Comparison of ENCODE assay signal across 25 cellular contexts in the genomic region with DNA sequence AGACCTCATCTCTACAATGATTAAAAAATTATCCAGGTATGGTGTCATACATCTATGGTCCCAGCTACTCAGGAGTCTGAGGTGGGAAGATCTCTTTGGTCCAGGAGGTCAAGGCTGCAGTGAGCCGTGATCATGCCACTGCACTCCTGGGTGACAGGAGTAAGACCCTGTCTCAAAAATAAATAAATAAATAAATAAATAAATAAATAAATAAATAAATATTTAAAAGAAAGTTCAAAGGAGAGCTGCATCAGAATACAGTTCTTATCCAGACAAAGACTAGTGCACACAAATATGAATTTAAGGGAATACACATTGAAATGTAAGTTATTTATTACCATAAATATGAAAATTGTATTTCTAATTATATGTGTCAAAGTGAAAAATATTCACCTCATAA.
"Had no signal": no experiment of that assay in that cellular context is flagged by ENCODE, and none has a peak within 500 bp of the region (broad histone marks: within the 10 kb centered on the region; RNA-seq: fewer than 3 reads in every experiment).

No MANE protein-coding gene starts in this region.

- H3K9me3 ChIP-seq: colonic mucosa, esophagus muscularis mucosa, esophagus squamous epithelium, gastrocnemius medialis, gastroesophageal sphincter had no signal

- H3K4me3 ChIP-seq: colonic mucosa, coronary artery, dorsolateral prefrontal cortex, esophagus muscularis mucosa, esophagus squamous epithelium, gastrocnemius medialis, gastroesophageal sphincter, heart left ventricle, heart right ventricle had no signal

- DNase-seq: colonic mucosa; cortex of kidney; dermis blood vessel endothelial cell; dorsolateral prefrontal cortex; effector CD4-positive, alpha-beta T cell; effector CD8-positive, alpha-beta T cell; effector memory CD4-positive, alpha-beta T cell; effector memory CD8-positive, alpha-beta T cell; endodermal cell; esophagus squamous epithelium; foreskin fibroblast; foreskin keratinocyte; foreskin melanocyte; gastrocnemius medialis; glutamatergic neuron; head of caudate nucleus; heart left ventricle; heart right ventricle had no signal

- H3K4me1 ChIP-seq: colonic mucosa, esophagus muscularis mucosa, esophagus squamous epithelium, foreskin keratinocyte, gastrocnemius medialis, gastroesophageal sphincter, heart left ventricle, heart right ventricle had no signal

- ATAC-seq: effector memory CD8-positive, alpha-beta T cell; esophagus mucosa; foreskin keratinocyte; gastrocnemius medialis; gastroesophageal sphincter; heart left ventricle; heart right ventricle had no signal

- H3K27ac ChIP-seq: colonic mucosa, coronary artery, dorsolateral prefrontal cortex, epithelial cell of prostate, esophagus muscularis mucosa, esophagus squamous epithelium, foreskin keratinocyte, gastrocnemius medialis, gastroesophageal sphincter, heart left ventricle, heart right ventricle had no signal

- H3K36me3 ChIP-seq: colonic mucosa, esophagus muscularis mucosa, esophagus squamous epithelium, gastrocnemius medialis, gastroesophageal sphincter, heart left ventricle, heart right ventricle had no signal

- H3K27me3 ChIP-seq: colonic mucosa, esophagus muscularis mucosa, esophagus squamous epithelium, foreskin keratinocyte, gastrocnemius medialis, gastroesophageal sphincter, heart left ventricle, heart right ventricle had no signal

- FAIRE-seq: colon, endothelial cell of umbilical vein had no signal
